7 cellular contexts compared by ENCODE assay signal in genomic region chr1:27360159-27361043, GRCh38. TPM values are rescaled to one million over a fixed set of nuclear protein-coding genes. Genes with fewer than 3 reads are reported as not detected.
DNase-seq lines count a peak whose midpoint lies in the region; ATAC-seq and TF ChIP-seq lines count a peak whose summit lies in the region.
"Had no signal": no experiment of that assay in that cellular context is flagged by ENCODE, and none has a peak within 500 bp of the region (broad histone marks: within the 10 kb centered on the region; RNA-seq: fewer than 3 reads in every experiment).

No MANE protein-coding gene starts in this region.

- H3K27ac ChIP-seq in Peyer's patch = peak overlapping the region in 2 of 4 donors; percentile 20 to 49
- H3K27ac ChIP-seq in dorsolateral prefrontal cortex = peak overlapping the region in 2 of 59 donors; percentile 27 to 38

- H3K27me3 Mint-ChIP-seq in osteocyte (ENCODE audit: unreplicated experiment) = no peaks in the 10 kb centered on the region

- no peaks in the 10 kb centered on the region for H3K9me3 ChIP-seq in Peyer's patch

- H3K4me1 ChIP-seq in Peyer's patch = peaks cover 3 to 36% (median 24%) of the 10 kb centered on the region in 4 donors

- H3K4me1 Mint-ChIP-seq in osteocyte (ENCODE audit: unreplicated experiment) = peaks cover 20% of the 10 kb centered on the region

- TF ChIP-seq POLR2A in Peyer's patch (IDR thresholded peaks at IDR 0.05) = no peak

- H3K4me3 ChIP-seq in Peyer's patch = peak overlapping the region; percentile 42 to 51 (median 46)
- H3K4me3 ChIP-seq in dorsolateral prefrontal cortex = peak overlapping the region in 56 of 59 donors; percentile 21 to 64 (median 44)

- H3K36me3 ChIP-seq in Peyer's patch = peaks cover 0 to 25% (median 0%) of the 10 kb centered on the region in 3 donors

- no peak overlapping the region for H3K4me3 Mint-ChIP-seq in osteocyte (ENCODE audit: unreplicated experiment)

- H3K36me3 Mint-ChIP-seq in osteocyte (ENCODE audit: unreplicated experiment) = peaks cover 37% of the 10 kb centered on the region

- DNase-seq in Peyer's patch = peak; percentile 55 to 77 (median 67)
- DNase-seq in dorsolateral prefrontal cortex = no peak
- peak; percentile 45 for DNase-seq in stimulated activated CD4-positive, alpha-beta T cell treated with anti-CD3 and anti-CD28 coated beads, Interleukin-12 subunit alpha, Interleukin-12 subunit beta, amount 100 ng/mL, for 4 hours
- no peak for DNase-seq in osteocyte (ENCODE audit: extremely low spot score, unreplicated experiment)
- DNase-seq: NCI-H524 had no signal

- TF ChIP-seq CTCF in Peyer's patch (IDR thresholded peaks at IDR 0.05) (no peak), dorsolateral prefrontal cortex (IDR thresholded peaks at IDR 0.05 in 54 of 56, conservative IDR thresholded peaks at IDR 0.05 in 2 of 56; ENCODE audit: low read depth in 1 of 56, partially characterized antibody in 56 of 56) (no peak), osteocyte (IDR thresholded peaks at IDR 0.05) (no peak)

- H3K27ac Mint-ChIP-seq in osteocyte (ENCODE audit: unreplicated experiment) = no peak overlapping the region

- no peaks in the 10 kb centered on the region for H3K9me3 Mint-ChIP-seq in osteocyte (ENCODE audit: unreplicated experiment)

- H3K27me3 ChIP-seq in Peyer's patch (no peaks in the 10 kb centered on the region), dorsolateral prefrontal cortex (no peaks in the 10 kb centered on the region)

- intact Hi-C loops in dorsolateral prefrontal cortex (cut with DNase I) = no loop called here

- ATAC-seq in GM18502 (IDR thresholded peaks at IDR 0.05; ENCODE audit: poor library complexity, unreplicated experiment) (no peak), HG03457 (IDR thresholded peaks at IDR 0.05; ENCODE audit: unreplicated experiment) (no peak)

RNA-seq across cellular contexts. Expression of gene MAP3K6, which starts 6.4 kb away (rescaled TPM):
- total RNA-seq in Peyer's patch = 100 to 1,000 TPM in 1 of 4 donors, 10 to 100 TPM in 2, 1 to 10 TPM in 1; 6.3 to 124 (median 34.1) TPM
- 10 to 100 TPM in 116 of 120 experiments, 1 to 10 TPM in 4; 8.7 to 37.4 (median 18.7) TPM for total RNA-seq in dorsolateral prefrontal cortex
- 43.0 and 48.2 TPM in 2 replicates for total RNA-seq in osteocyte

RNA-seq across cellular contexts. Expression of gene FCN3, which starts 14.2 kb away (rescaled TPM):
- total RNA-seq in Peyer's patch = not detected
- 1 to 10 TPM in 17 of 120 experiments, under 1 TPM in 38, not detected in 65; 0.38 to 2.3 (median 0.74) TPM for total RNA-seq in dorsolateral prefrontal cortex
- not detected in 2 replicates for total RNA-seq in osteocyte

RNA-seq across cellular contexts. Expression of gene SYTL1, which starts 18.6 kb away (rescaled TPM):
- 10 to 100 TPM in 1 of 4 donors, 1 to 10 TPM in 3; 9.0 to 37.1 (median 9.5) TPM for total RNA-seq in Peyer's patch
- total RNA-seq in dorsolateral prefrontal cortex = 1 to 10 TPM in 98 of 120 experiments, under 1 TPM in 22; 0.37 to 5.3 (median 2.2) TPM
- 0.46 and 0.97 TPM in 2 replicates for total RNA-seq in osteocyte

RNA-seq across cellular contexts. Expression of gene CD164L2, which starts 22.7 kb away (rescaled TPM):
- total RNA-seq in Peyer's patch = not detected
- total RNA-seq in dorsolateral prefrontal cortex = 1 to 10 TPM in 5 of 120 experiments, under 1 TPM in 30, not detected in 85; 0.24 to 1.6 (median 0.59) TPM
- not detected in 2 replicates for total RNA-seq in osteocyte

RNA-seq across cellular contexts. Expression of gene GPR3, which starts 32.0 kb away (rescaled TPM):
- total RNA-seq in Peyer's patch (not detected), dorsolateral prefrontal cortex (10 to 100 TPM in 1 of 120 experiments, 1 to 10 TPM in 106, under 1 TPM in 13; 0.29 to 10.1 (median 2.2) TPM), osteocyte (0.50 and 0.56 TPM in 2 replicates)

Comparison
In these comparisons a context has a peak if more than half of its experiments do, and no peak if none do; other contexts are left out.
1. DNase-seq: peak in Peyer's patch (3 of 3) and stimulated activated CD4-positive, alpha-beta T cell treated with anti-CD3 and anti-CD28 coated beads, Interleukin-12 subunit alpha, Interleukin-12 subunit beta, amount 100 ng/mL, for 4 hours (single experiment); none in dorsolateral prefrontal cortex (0 of 10) and osteocyte (single experiment).